ENCODE assay signal across 39 cellular contexts in genomic region chr9:68721934-68722333, GRCh38. TPM values are rescaled to one million over a fixed set of nuclear protein-coding genes. Genes with fewer than 3 reads are reported as not detected.
"Had no signal": no experiment of that assay in that cellular context is flagged by ENCODE, and none has a peak within 500 bp of the region (broad histone marks: within the 10 kb centered on the region; RNA-seq: fewer than 3 reads in every experiment).

No MANE protein-coding gene starts in this region.

- H3K4me3 Mint-ChIP-seq: activated naive CD4-positive, alpha-beta T cell treated with anti-CD3 and anti-CD28 coated beads for 36 hours; activated naive CD4-positive, alpha-beta T cell treated with anti-CD3 and anti-CD28 coated beads, Interleukin-2, amount 10 ng/mL, durations not matched to agents 7 days and 5 days; activated naive CD4-positive, alpha-beta T cell treated with anti-CD3 and anti-CD28 coated beads, Interleukin-2, amount 50 U/mL, for 24 hours; activated naive CD8-positive, alpha-beta T cell; activated naive CD8-positive, alpha-beta T cell treated with anti-CD3 and anti-CD28 coated beads for 36 hours; activated naive CD8-positive, alpha-beta T cell treated with anti-CD3 and anti-CD28 coated beads, Interleukin-2, amount 10 ng/mL, durations not matched to agents 7 days and 5 days; activated naive CD8-positive, alpha-beta T cell treated with anti-CD3 and anti-CD28 coated beads, Interleukin-2, amount 50 U/mL, for 24 hours; activated T-cell treated with anti-CD3 and anti-CD28 coated beads, Interleukin-2, amount 50 U/mL, for 24 hours; activated T-cell treated with anti-CD3 and anti-CD28 coated beads, Interleukin-2, amount 50 U/mL, for 4 hours; activated T-cell treated with anti-CD3 and anti-CD28 coated beads, Interleukin-2, amount 50 U/mL, for 72 hours; activated T-helper 1 cell treated with anti-CD3 and anti-CD28 coated beads, Interleukin-12 subunit alpha, Interleukin-12 subunit beta, Interleukin-2, Interleukin-4 antibody, amounts not matched to agents 30 ng/mL and 10 ng/mL and 1 ng/mL, durations not matched to agents 14 hours and 24 hours and 36 hours; activated T-helper 17 cell treated with anti-CD3 and anti-CD28 coated beads, Interleukin-2, amount 50 U/mL, for 72 hours; brain; central memory CD8-positive, alpha-beta T cell had no signal

- H3K27ac Mint-ChIP-seq: activated naive CD4-positive, alpha-beta T cell treated with anti-CD3 and anti-CD28 coated beads for 36 hours; activated naive CD4-positive, alpha-beta T cell treated with anti-CD3 and anti-CD28 coated beads, Interleukin-2, amount 10 ng/mL, durations not matched to agents 7 days and 5 days; activated naive CD4-positive, alpha-beta T cell treated with anti-CD3 and anti-CD28 coated beads, Interleukin-2, amount 50 U/mL, for 24 hours; activated naive CD4-positive, alpha-beta T cell treated with anti-CD3 and anti-CD28 coated beads, Interleukin-2, amount 50 U/mL, for 72 hours; activated naive CD8-positive, alpha-beta T cell; activated naive CD8-positive, alpha-beta T cell treated with anti-CD3 and anti-CD28 coated beads for 36 hours; activated naive CD8-positive, alpha-beta T cell treated with anti-CD3 and anti-CD28 coated beads, Interleukin-2, amount 10 ng/mL, durations not matched to agents 7 days and 5 days; activated naive CD8-positive, alpha-beta T cell treated with anti-CD3 and anti-CD28 coated beads, Interleukin-2, amount 50 U/mL, for 24 hours; activated T-cell treated with anti-CD3 and anti-CD28 coated beads, Interleukin-2, amount 50 U/mL, for 24 hours; activated T-cell treated with anti-CD3 and anti-CD28 coated beads, Interleukin-2, amount 50 U/mL, for 72 hours; activated T-helper 1 cell treated with anti-CD3 and anti-CD28 coated beads, Interleukin-12 subunit alpha, Interleukin-12 subunit beta, Interleukin-2, Interleukin-4 antibody, amounts not matched to agents 30 ng/mL and 10 ng/mL and 1 ng/mL, durations not matched to agents 14 hours and 24 hours and 36 hours; activated T-helper 17 cell treated with anti-CD3 and anti-CD28 coated beads, Interleukin-2, amount 50 U/mL, for 72 hours; activated T-helper 2 cell treated with anti-CD3 and anti-CD28 coated beads, Interferon-gamma antibody, Interleukin-2, Interleukin-4, amounts not matched to agents 10 μg/mL and 5 μg/mL and 100 μg/mL, durations not matched to agents 14 hours and 24 hours and 36 hours; brain had no signal

- ATAC-seq: activated naive CD4-positive, alpha-beta T cell treated with anti-CD3 and anti-CD28 coated beads, Interleukin-2, amount 50 U/mL, for 72 hours; activated naive CD8-positive, alpha-beta T cell treated with anti-CD3 and anti-CD28 coated beads, Interleukin-2, amount 50 U/mL, for 24 hours; activated T-cell treated with anti-CD3 and anti-CD28 coated beads, Interleukin-2, amount 50 U/mL, for 4 hours; activated T-cell treated with anti-CD3 and anti-CD28 coated beads, Interleukin-2, amount 50 U/mL, for 72 hours; activated T-helper 17 cell treated with anti-CD3 and anti-CD28 coated beads, Interleukin-2, amount 50 U/mL, for 72 hours; body of pancreas had no signal

- H3K9me3 ChIP-seq: adrenal gland, ascending aorta, body of pancreas, breast epithelium had no signal

- H3K9me3 Mint-ChIP-seq: activated naive CD4-positive, alpha-beta T cell treated with anti-CD3 and anti-CD28 coated beads for 36 hours; activated naive CD4-positive, alpha-beta T cell treated with anti-CD3 and anti-CD28 coated beads, Interleukin-2, amount 10 ng/mL, durations not matched to agents 7 days and 5 days; activated naive CD4-positive, alpha-beta T cell treated with anti-CD3 and anti-CD28 coated beads, Interleukin-2, amount 50 U/mL, for 72 hours; activated naive CD8-positive, alpha-beta T cell treated with anti-CD3 and anti-CD28 coated beads, Interleukin-2, amount 10 ng/mL, durations not matched to agents 7 days and 5 days; activated naive CD8-positive, alpha-beta T cell treated with anti-CD3 and anti-CD28 coated beads, Interleukin-2, amount 50 U/mL, for 24 hours; activated T-cell treated with anti-CD3 and anti-CD28 coated beads, Interleukin-2, amount 50 U/mL, for 24 hours; activated T-cell treated with anti-CD3 and anti-CD28 coated beads, Interleukin-2, amount 50 U/mL, for 4 hours; activated T-cell treated with anti-CD3 and anti-CD28 coated beads, Interleukin-2, amount 50 U/mL, for 72 hours; activated T-helper 1 cell treated with anti-CD3 and anti-CD28 coated beads, Interleukin-12 subunit alpha, Interleukin-12 subunit beta, Interleukin-2, Interleukin-4 antibody, amounts not matched to agents 30 ng/mL and 10 ng/mL and 1 ng/mL, durations not matched to agents 14 hours and 24 hours and 36 hours; activated T-helper 17 cell treated with anti-CD3 and anti-CD28 coated beads, Interleukin-2, amount 50 U/mL, for 72 hours; activated T-helper 2 cell treated with anti-CD3 and anti-CD28 coated beads, Interferon-gamma antibody, Interleukin-2, Interleukin-4, amounts not matched to agents 10 μg/mL and 5 μg/mL and 100 μg/mL, durations not matched to agents 14 hours and 24 hours and 36 hours; central memory CD8-positive, alpha-beta T cell had no signal

- FAIRE-seq: astrocyte had no signal

- H3K4me1 Mint-ChIP-seq: activated naive CD4-positive, alpha-beta T cell treated with anti-CD3 and anti-CD28 coated beads, Interleukin-2, amount 10 ng/mL, durations not matched to agents 7 days and 5 days; activated naive CD4-positive, alpha-beta T cell treated with anti-CD3 and anti-CD28 coated beads, Interleukin-2, amount 50 U/mL, for 24 hours; activated naive CD8-positive, alpha-beta T cell treated with anti-CD3 and anti-CD28 coated beads for 36 hours; activated naive CD8-positive, alpha-beta T cell treated with anti-CD3 and anti-CD28 coated beads, Interleukin-2, amount 10 ng/mL, durations not matched to agents 7 days and 5 days; activated T-helper 17 cell treated with anti-CD3 and anti-CD28 coated beads, Interleukin-2, amount 50 U/mL, for 72 hours; central memory CD8-positive, alpha-beta T cell had no signal

- H3K36me3 ChIP-seq: adrenal gland, ascending aorta, brain microvascular endothelial cell, breast epithelium, cardiac muscle cell had no signal

- H3K27ac ChIP-seq: adrenal gland, ascending aorta, body of pancreas, brain microvascular endothelial cell, breast epithelium, cardiac muscle cell had no signal

- H3K4me3 ChIP-seq: adrenal gland, ascending aorta, body of pancreas, breast epithelium, cardiac muscle cell had no signal

- H3K27me3 Mint-ChIP-seq: activated naive CD4-positive, alpha-beta T cell treated with anti-CD3 and anti-CD28 coated beads, Interleukin-2, amount 10 ng/mL, durations not matched to agents 7 days and 5 days had no signal

- H3K27me3 ChIP-seq: adrenal gland, ascending aorta, body of pancreas, brain microvascular endothelial cell, breast epithelium, cardiac muscle cell had no signal

- DNase-seq: activated effector memory CD4-positive, alpha-beta T cell treated with anti-CD3 and anti-CD28 coated beads, Interleukin-2, amount 50 U/mL, for 16 hours; activated effector memory CD4-positive, alpha-beta T cell treated with Interleukin-2 at 50 U/mL for 16 hours; activated gamma-delta T cell; activated gamma-delta T cell treated with Interleukin-2 at 50 U/mL for 16 hours; activated naive CD4-positive, alpha-beta T cell; activated naive CD4-positive, alpha-beta T cell treated with anti-CD3 and anti-CD28 coated beads for 36 hours; activated naive CD4-positive, alpha-beta T cell treated with anti-CD3 and anti-CD28 coated beads, Interleukin-2, amount 10 ng/mL, durations not matched to agents 7 days and 5 days; activated naive CD4-positive, alpha-beta T cell treated with anti-CD3 and anti-CD28 coated beads, Interleukin-2, amount 50 U/mL, for 16 hours; activated naive CD4-positive, alpha-beta T cell treated with Interleukin-2 at 50 U/mL for 16 hours; activated naive CD8-positive, alpha-beta T cell treated with anti-CD3 and anti-CD28 coated beads for 36 hours; activated naive CD8-positive, alpha-beta T cell treated with anti-CD3 and anti-CD28 coated beads, Interleukin-2, amount 10 ng/mL, durations not matched to agents 7 days and 5 days; activated naive CD8-positive, alpha-beta T cell treated with anti-CD3 and anti-CD28 coated beads, Interleukin-2, amount 50 U/mL, for 24 hours; activated T-cell treated with anti-CD3 and anti-CD28 coated beads, Interleukin-2, amount 50 U/mL, for 24 hours; activated T-cell treated with anti-CD3 and anti-CD28 coated beads, Interleukin-2, amount 50 U/mL, for 4 hours; activated T-cell treated with anti-CD3 and anti-CD28 coated beads, Interleukin-2, amount 50 U/mL, for 48 hours; activated T-cell treated with anti-CD3 and anti-CD28 coated beads, Interleukin-2, amount 50 U/mL, for 72 hours; adrenal gland; amniotic stem cell; amygdala; anterior cingulate cortex; aorta; body of pancreas; brain microvascular endothelial cell; caudate nucleus; central memory CD4-positive, alpha-beta T cell; cerebellar nuclear complex had no signal

- H3K36me3 Mint-ChIP-seq: activated naive CD4-positive, alpha-beta T cell treated with anti-CD3 and anti-CD28 coated beads, Interleukin-2, amount 10 ng/mL, durations not matched to agents 7 days and 5 days; activated naive CD4-positive, alpha-beta T cell treated with anti-CD3 and anti-CD28 coated beads, Interleukin-2, amount 50 U/mL, for 72 hours; activated naive CD8-positive, alpha-beta T cell; activated naive CD8-positive, alpha-beta T cell treated with anti-CD3 and anti-CD28 coated beads for 36 hours; activated naive CD8-positive, alpha-beta T cell treated with anti-CD3 and anti-CD28 coated beads, Interleukin-2, amount 10 ng/mL, durations not matched to agents 7 days and 5 days; brain had no signal

- H3K4me1 ChIP-seq: adrenal gland, ascending aorta, body of pancreas, breast epithelium had no signal

RNA-seq across cellular contexts. Expression of gene PIP5K1B, which starts 16.9 kb away (rescaled TPM):
- total RNA-seq: chondrocyte had no signal
